ENCODE assay signal across 12 cellular contexts in genomic region chr13:45811891-45812583, GRCh38. TPM values are rescaled to one million over a fixed set of nuclear protein-coding genes. Genes with fewer than 3 reads are reported as not detected.
"Had no signal": no experiment of that assay in that cellular context is flagged by ENCODE, and none has a peak within 500 bp of the region (broad histone marks: within the 10 kb centered on the region; RNA-seq: fewer than 3 reads in every experiment).

No MANE protein-coding gene starts in this region.

- DNase-seq: activated effector memory CD4-positive, alpha-beta T cell treated with Interleukin-2 at 50 U/mL for 16 hours; activated T-cell treated with anti-CD3 and anti-CD28 coated beads, Interleukin-2, amount 50 U/mL, for 1 hour; hippocampal formation; mucosa of descending colon; naive thymus-derived CD8-positive, alpha-beta T cell; psoas muscle; right lobe of liver; tibial artery had no signal

- ATAC-seq: gastroesophageal sphincter; mucosa of descending colon; naive thymus-derived CD8-positive, alpha-beta T cell; psoas muscle; right lobe of liver had no signal

- H3K27ac ChIP-seq: gastroesophageal sphincter, neutrophil, psoas muscle, right lobe of liver, tibial artery had no signal

- H3K4me1 ChIP-seq: gastroesophageal sphincter, psoas muscle, right lobe of liver, tibial artery had no signal

- H3K4me3 ChIP-seq: gastroesophageal sphincter, mucosa of descending colon, psoas muscle, right lobe of liver, tibial artery had no signal

- H3K27me3 ChIP-seq: gastroesophageal sphincter, neutrophil, right lobe of liver had no signal

- H3K36me3 ChIP-seq: gastroesophageal sphincter, neutrophil, right lobe of liver, tibial artery had no signal

- H3K9me3 ChIP-seq: gastroesophageal sphincter, mucosa of descending colon, neutrophil, psoas muscle, right lobe of liver, tibial artery had no signal

RNA-seq across cellular contexts. Expression of gene SIAH3, which starts 39.5 kb away (rescaled TPM):
- total RNA-seq: endothelial cell of umbilical vein, gastroesophageal sphincter, lung microvascular endothelial cell, right lobe of liver had no signal
